In genomic region chr15:84911879-84912660, GRCh38 we compare ENCODE assay signal across 1 cellular context.
A peak's percentile ranks its signal among the peaks of the same experiment; 100 is the strongest.
TF ChIP-seq lines count a peak whose summit lies in the region.

No MANE protein-coding gene starts in this region.

TF ChIP-seq in IMR-90, 13 proteins besides CTCF, POLR2A, EP300 and RAD21 (continued from another document):
- TF ChIP-seq CEBPB (IDR thresholded peaks at IDR 0.05; ENCODE audit: low read depth, low read length): no peak
- TF ChIP-seq CHD1 (IDR thresholded peaks at IDR 0.05; ENCODE audit: low read depth, low read length): no peak
- peak; percentile 31 for TF ChIP-seq RCOR1 (IDR thresholded peaks at IDR 0.05; ENCODE audit: insufficient replicate concordance, low read length)
- peak; percentile 37; the same call in 1 of the 2 replicates for TF ChIP-seq BHLHE40 (IDR thresholded peaks at IDR 0.05; ENCODE audit: low read depth, low read length)
- TF ChIP-seq RFX5 (IDR thresholded peaks at IDR 0.05; ENCODE audit: low read depth, low read length): no peak
- no peak for TF ChIP-seq MAFK (IDR thresholded peaks at IDR 0.05; ENCODE audit: low read depth, low read length)
- TF ChIP-seq SMC3 (IDR thresholded peaks at IDR 0.05; ENCODE audit: low read depth, low read length): no peak
- TF ChIP-seq MAZ (IDR thresholded peaks at IDR 0.05; ENCODE audit: borderline replicate concordance, low read depth, low read length): peak; percentile 60; the same call in 1 of the 2 replicates
- no peak for TF ChIP-seq MXI1 (IDR thresholded peaks at IDR 0.05; ENCODE audit: borderline replicate concordance, low read depth, low read length)
- 0 out of 2 replicates have a peak, but pooled peaks have one; percentile 13 for TF ChIP-seq FOS (IDR thresholded peaks at IDR 0.05; ENCODE audit: low read depth, low read length)
- no peak for TF ChIP-seq ELK1 (IDR thresholded peaks at IDR 0.05; ENCODE audit: borderline replicate concordance, low read depth, low read length)
- TF ChIP-seq NFE2L2 (IDR thresholded peaks at IDR 0.05; ENCODE audit: low read depth, low read length): no peak
